Comparison of ENCODE assay signal across 9 cellular contexts in the genomic region with DNA sequence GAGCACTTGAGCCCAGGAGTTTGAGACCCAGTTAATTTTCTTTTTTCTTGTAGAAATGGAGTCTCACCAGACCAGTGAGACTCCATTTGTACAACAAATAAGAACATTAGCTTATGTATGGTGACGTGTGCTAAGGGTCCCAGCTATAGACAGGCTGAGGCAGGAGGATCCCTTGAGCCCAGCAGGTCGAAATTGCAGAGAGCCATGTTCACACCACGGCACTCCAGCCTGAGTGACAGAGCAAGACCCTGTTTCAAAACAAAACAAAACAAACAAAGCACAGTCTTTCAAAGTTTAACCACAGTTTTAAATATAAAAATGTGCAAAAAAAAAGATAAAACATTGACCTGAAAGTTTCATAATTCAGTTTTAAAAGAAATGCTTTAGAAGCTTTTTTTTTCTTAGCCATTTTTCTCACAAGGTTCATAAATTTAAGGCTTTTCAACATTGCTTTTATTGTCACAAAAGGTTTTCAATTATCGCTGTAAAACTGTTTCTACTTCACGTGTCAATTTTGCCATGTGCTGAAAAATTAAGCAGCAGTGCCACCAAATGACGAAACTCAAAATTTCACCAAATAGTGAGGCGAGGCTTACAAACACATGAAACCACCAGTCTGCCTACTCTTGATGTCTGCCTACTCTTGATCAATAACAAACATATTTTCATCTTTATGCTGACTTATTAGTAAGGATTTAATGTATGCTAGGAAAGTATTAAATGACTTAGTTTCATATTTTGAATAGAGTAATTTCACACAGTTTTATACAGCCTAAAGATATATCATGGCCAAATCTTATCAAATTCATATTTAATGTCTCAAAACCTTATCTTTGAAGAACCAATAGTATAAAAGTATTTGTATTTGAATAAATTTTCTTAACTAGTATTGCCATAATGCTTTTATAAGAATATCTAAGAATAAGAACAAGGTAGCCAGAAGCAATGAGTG.
DNase-seq lines count a peak whose midpoint lies in the region; ATAC-seq and TF ChIP-seq lines count a peak whose summit lies in the region.
"Had no signal": no experiment of that assay in that cellular context is flagged by ENCODE, and none has a peak within 500 bp of the region (broad histone marks: within the 10 kb centered on the region; RNA-seq: fewer than 3 reads in every experiment).

No MANE protein-coding gene starts in this region.

- H3K4me1 Mint-ChIP-seq in activated CD4-positive, alpha-beta T cell treated with anti-CD3 and anti-CD28 coated beads, Interleukin-2, amount 10 ng/mL, durations not matched to agents 24 days and 14 days: no peaks in the 10 kb centered on the region

- no peak for TF ChIP-seq EP300 in gastroesophageal sphincter (IDR thresholded peaks at IDR 0.05)

- no peak overlapping the region for H3K4me3 ChIP-seq in gastroesophageal sphincter

- TF ChIP-seq CTCF in GM12872 (IDR thresholded peaks at IDR 0.05; ENCODE audit: insufficient read depth, low read depth, low read length): peak; percentile 56
- TF ChIP-seq CTCF in gastroesophageal sphincter (IDR thresholded peaks at IDR 0.05): peak; percentile 19 to 59 (median 46)

- H3K27ac Mint-ChIP-seq in activated CD4-positive, alpha-beta T cell treated with anti-CD3 and anti-CD28 coated beads, Interleukin-2, amount 10 ng/mL, durations not matched to agents 24 days and 14 days: no peak overlapping the region

- no peaks in the 10 kb centered on the region for H3K27me3 ChIP-seq in gastroesophageal sphincter

- DNase-seq in AG20443 (ENCODE audit: low spot score): peak; percentile 61
- DNase-seq in NCI-H1694 (lab: John Stamatoyannopoulos, UW): peak; percentile 19
- peak; percentile 84 for DNase-seq in activated CD4-positive, alpha-beta T cell treated with anti-CD3 and anti-CD28 coated beads, Interleukin-2, amount 10 ng/mL, durations not matched to agents 24 days and 14 days
- peak; percentile 81 for DNase-seq in pons (ENCODE audit: low spot score)
- DNase-seq: right cardiac atrium had no signal

- H3K36me3 Mint-ChIP-seq in activated CD4-positive, alpha-beta T cell treated with anti-CD3 and anti-CD28 coated beads, Interleukin-2, amount 10 ng/mL, durations not matched to agents 24 days and 14 days (ENCODE audit: low read depth): no peaks in the 10 kb centered on the region

- TF ChIP-seq POLR2A in gastroesophageal sphincter (IDR thresholded peaks at IDR 0.05): no peak

- no peak overlapping the region for H3K4me3 Mint-ChIP-seq in activated CD4-positive, alpha-beta T cell treated with anti-CD3 and anti-CD28 coated beads, Interleukin-2, amount 10 ng/mL, durations not matched to agents 24 days and 14 days

- no peaks in the 10 kb centered on the region for H3K4me1 ChIP-seq in gastroesophageal sphincter

- H3K9me3 Mint-ChIP-seq in activated CD4-positive, alpha-beta T cell treated with anti-CD3 and anti-CD28 coated beads, Interleukin-2, amount 10 ng/mL, durations not matched to agents 24 days and 14 days: no peaks in the 10 kb centered on the region

- H3K27me3 Mint-ChIP-seq in activated CD4-positive, alpha-beta T cell treated with anti-CD3 and anti-CD28 coated beads, Interleukin-2, amount 10 ng/mL, durations not matched to agents 24 days and 14 days: no peaks in the 10 kb centered on the region

- peaks cover 0 to 6% (median 0%) of the 10 kb centered on the region in 3 donors for H3K9me3 ChIP-seq in gastroesophageal sphincter

- WGBS in gastroesophageal sphincter (ENCODE audit: low coverage in 1 of 2), 2 donors: 6 to 19% methylated on average over 4 to 6 of the region's 7 CpGs

- ATAC-seq in HG02623 (IDR thresholded peaks at IDR 0.05; ENCODE audit: unreplicated experiment): peak; percentile 78
- ATAC-seq in gastroesophageal sphincter: no peak
- ATAC-seq in HG02840 (IDR thresholded peaks at IDR 0.05; ENCODE audit: low FRiP score, unreplicated experiment): no peak

- intact Hi-C loops in activated CD4-positive, alpha-beta T cell treated with anti-CD3 and anti-CD28 coated beads, Interleukin-2, amount 10 ng/mL, durations not matched to agents 24 days and 14 days (cut with micrococcal nuclease): loop anchor here (1.0 to 10.0 kb wide), 6 partner anchors 214 to 1301 kb away; a partner anchor contains a TSS

- no peak overlapping the region for H3K27ac ChIP-seq in gastroesophageal sphincter

- peaks cover 0 to 11% of the 10 kb centered on the region in 2 donors for H3K36me3 ChIP-seq in gastroesophageal sphincter

Comparison
In these comparisons a context has a peak if more than half of its experiments do, and no peak if none do; other contexts are left out.
1. DNase-seq: peak in every context shown above with its lines; median percentile 84 in activated CD4-positive, alpha-beta T cell treated with anti-CD3 and anti-CD28 coated beads, Interleukin-2, amount 10 ng/mL, durations not matched to agents 24 days and 14 days; 81 in pons; 61 in AG20443; 19 in NCI-H1694.